18 cellular contexts compared by ENCODE assay signal in the genomic region with DNA sequence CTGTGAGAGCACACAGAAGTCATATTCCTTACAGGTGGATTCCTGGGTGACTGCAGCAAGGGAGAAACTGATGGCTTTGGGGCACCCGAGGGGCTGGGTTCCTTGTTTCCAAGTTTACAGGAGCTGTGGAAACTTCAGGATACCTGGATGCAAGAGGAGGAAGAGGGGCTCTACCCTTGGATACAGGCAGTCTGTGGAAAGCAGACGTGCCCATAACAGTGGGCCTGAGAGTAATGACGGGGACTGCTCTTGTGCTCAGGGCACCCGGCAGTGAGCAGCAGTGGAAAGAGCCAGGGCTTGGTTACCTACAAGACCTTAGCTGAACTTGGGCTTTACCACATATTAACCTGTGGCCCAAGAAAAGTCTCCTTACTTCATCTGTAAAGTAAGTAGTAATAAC.
DNase-seq lines count a peak whose midpoint lies in the region; ATAC-seq and TF ChIP-seq lines count a peak whose summit lies in the region.
"Had no signal": no experiment of that assay in that cellular context is flagged by ENCODE, and none has a peak within 500 bp of the region (broad histone marks: within the 10 kb centered on the region; RNA-seq: fewer than 3 reads in every experiment).

No MANE protein-coding gene starts in this region.

- H3K9me3 ChIP-seq in CD8-positive, alpha-beta T cell (ENCODE audit: low read length), result no peaks in the 10 kb centered on the region
- no peaks in the 10 kb centered on the region for H3K9me3 ChIP-seq in naive thymus-derived CD4-positive, alpha-beta T cell (ENCODE audit: control insufficient read depth in 2 of 3, low read length in 3 of 3)

- H3K4me3 ChIP-seq in CD8-positive, alpha-beta T cell (ENCODE audit: low read depth, low read length), result no peak overlapping the region
- no peak overlapping the region for H3K4me3 ChIP-seq in naive thymus-derived CD4-positive, alpha-beta T cell (ENCODE audit: low read length)
- H3K4me3 ChIP-seq: GM23248 had no signal

- CTCF ChIA-PET in activated CD8-positive, alpha-beta T cell treated with anti-CD3 and anti-CD28 coated beads for 36 hours (lab: Charles Lee), result interaction anchor here (0.7 to 4.5 kb wide), 18 partner anchors 10 to 470 kb away, joined by 3 to 45 read pairs (median 3); a partner anchor contains a TSS
- CTCF ChIA-PET in activated CD8-positive, alpha-beta T cell treated with anti-CD3 and anti-CD28 coated beads, Interleukin-2, amount 10 ng/mL, durations not matched to agents 7 days and 5 days (lab: Charles Lee), result interaction anchor here (1.0 to 4.2 kb wide), 12 partner anchors 10 to 355 kb away, joined by 3 to 31 read pairs (median 4); a partner anchor contains a TSS
- CTCF ChIA-PET in CD8-positive, alpha-beta T cell (lab: Charles Lee), result interaction anchor here (0.7 to 7.2 kb wide), 13 partner anchors 9 to 710 kb away, joined by 3 to 66 read pairs (median 6); a partner anchor contains a TSS
- CTCF ChIA-PET in naive thymus-derived CD4-positive, alpha-beta T cell (lab: Charles Lee), result interaction anchor here (0.5 to 4.3 kb wide), 23 partner anchors 8 to 352 kb away, joined by 3 to 45 read pairs (median 6); a partner anchor contains a TSS

- no peak for ATAC-seq in activated CD8-positive, alpha-beta T cell treated with anti-CD3 and anti-CD28 coated beads for 36 hours
- ATAC-seq in activated CD8-positive, alpha-beta T cell treated with anti-CD3 and anti-CD28 coated beads, Interleukin-2, amount 10 ng/mL, durations not matched to agents 7 days and 5 days, result no peak
- no peak for ATAC-seq in CD8-positive, alpha-beta T cell
- no peak for ATAC-seq in naive thymus-derived CD4-positive, alpha-beta T cell
- ATAC-seq in HG02973 (IDR thresholded peaks at IDR 0.05; ENCODE audit: unreplicated experiment), result no peak

- intact Hi-C loops in activated CD8-positive, alpha-beta T cell treated with anti-CD3 and anti-CD28 coated beads for 36 hours (cut with micrococcal nuclease), result loop anchor here (2.0 to 5.0 kb wide), 2 partner anchors 129 to 207 kb away; no protein-coding TSS in a partner anchor
- intact Hi-C loops in CD8-positive, alpha-beta T cell (cut with DNase I, micrococcal nuclease), result loop anchor here (1.0 to 5.0 kb wide), 6 partner anchors 112 to 293 kb away; a partner anchor contains a TSS
- intact Hi-C loops in naive thymus-derived CD4-positive, alpha-beta T cell (cut with micrococcal nuclease), result loop anchor here (1.0 to 10.0 kb wide), 11 partner anchors 9 to 293 kb away; a partner anchor contains a TSS

- H3K4me3 Mint-ChIP-seq in activated CD8-positive, alpha-beta T cell treated with anti-CD3 and anti-CD28 coated beads for 36 hours, result no peak overlapping the region
- H3K4me3 Mint-ChIP-seq in activated CD8-positive, alpha-beta T cell treated with anti-CD3 and anti-CD28 coated beads, Interleukin-2, amount 10 ng/mL, durations not matched to agents 7 days and 5 days, result no peak overlapping the region
- H3K4me3 Mint-ChIP-seq in CD8-positive, alpha-beta T cell, result no peak overlapping the region
- peak overlapping the region; percentile 48 for H3K4me3 Mint-ChIP-seq in activated naive CD8-positive, alpha-beta T cell
- H3K4me3 Mint-ChIP-seq in naive thymus-derived CD4-positive, alpha-beta T cell, result peak overlapping the region in 7 of 10 donors; percentile 12 to 73 (median 46)

- H3K27ac ChIP-seq in CD8-positive, alpha-beta T cell (ENCODE audit: low read depth, low read length), result no peak overlapping the region
- peak overlapping the region; percentile 63 for H3K27ac ChIP-seq in naive thymus-derived CD4-positive, alpha-beta T cell (ENCODE audit: low read depth, low read length)
- H3K27ac ChIP-seq: GM23248, HL-60, RWPE1 had no signal

- no peak for TF ChIP-seq CTCF in activated CD8-positive, alpha-beta T cell treated with anti-CD3 and anti-CD28 coated beads for 36 hours (IDR thresholded peaks at IDR 0.05)
- peak; percentile 2 for TF ChIP-seq CTCF in CD8-positive, alpha-beta T cell (IDR thresholded peaks at IDR 0.05)

- no peaks in the 10 kb centered on the region for H3K9me3 Mint-ChIP-seq in activated CD8-positive, alpha-beta T cell treated with anti-CD3 and anti-CD28 coated beads for 36 hours
- no peaks in the 10 kb centered on the region for H3K9me3 Mint-ChIP-seq in activated CD8-positive, alpha-beta T cell treated with anti-CD3 and anti-CD28 coated beads, Interleukin-2, amount 10 ng/mL, durations not matched to agents 7 days and 5 days (ENCODE audit: insufficient read depth)
- peaks cover 6% of the 10 kb centered on the region for H3K9me3 Mint-ChIP-seq in CD8-positive, alpha-beta T cell
- no peaks in the 10 kb centered on the region for H3K9me3 Mint-ChIP-seq in activated naive CD8-positive, alpha-beta T cell (ENCODE audit: low read depth)
- peaks cover 0 to 10% (median 5%) of the 10 kb centered on the region in 11 donors for H3K9me3 Mint-ChIP-seq in naive thymus-derived CD4-positive, alpha-beta T cell

- peaks cover 34% of the 10 kb centered on the region for H3K4me1 Mint-ChIP-seq in activated CD8-positive, alpha-beta T cell treated with anti-CD3 and anti-CD28 coated beads for 36 hours (ENCODE audit: low read depth)
- H3K4me1 Mint-ChIP-seq in activated CD8-positive, alpha-beta T cell treated with anti-CD3 and anti-CD28 coated beads, Interleukin-2, amount 10 ng/mL, durations not matched to agents 7 days and 5 days (ENCODE audit: low read depth), result peaks cover 22% of the 10 kb centered on the region
- H3K4me1 Mint-ChIP-seq in CD8-positive, alpha-beta T cell (ENCODE audit: low read depth), result peaks cover 37% of the 10 kb centered on the region
- H3K4me1 Mint-ChIP-seq in activated naive CD8-positive, alpha-beta T cell (ENCODE audit: low read depth), result peaks cover 34% of the 10 kb centered on the region
- peaks cover 11 to 50% (median 37%) of the 10 kb centered on the region in 7 donors for H3K4me1 Mint-ChIP-seq in naive thymus-derived CD4-positive, alpha-beta T cell

- H3K27ac Mint-ChIP-seq in activated CD8-positive, alpha-beta T cell treated with anti-CD3 and anti-CD28 coated beads for 36 hours, result peak overlapping the region; percentile 43
- no peak overlapping the region for H3K27ac Mint-ChIP-seq in activated CD8-positive, alpha-beta T cell treated with anti-CD3 and anti-CD28 coated beads, Interleukin-2, amount 10 ng/mL, durations not matched to agents 7 days and 5 days
- peak overlapping the region; percentile 77 for H3K27ac Mint-ChIP-seq in CD8-positive, alpha-beta T cell
- H3K27ac Mint-ChIP-seq in activated naive CD8-positive, alpha-beta T cell, result peak overlapping the region; percentile 85
- peak overlapping the region in 8 of 9 donors; percentile 29 to 92 (median 87) for H3K27ac Mint-ChIP-seq in naive thymus-derived CD4-positive, alpha-beta T cell

- H3K4me1 ChIP-seq in CD8-positive, alpha-beta T cell (ENCODE audit: insufficient read depth, low read length), result peaks cover 29% of the 10 kb centered on the region
- H3K4me1 ChIP-seq in naive thymus-derived CD4-positive, alpha-beta T cell (ENCODE audit: control insufficient read depth in 2 of 2, insufficient read depth in 2 of 2, low read length in 2 of 2), result peaks cover 0 to 29% of the 10 kb centered on the region in 2 donors

- H3K27me3 Mint-ChIP-seq in activated CD8-positive, alpha-beta T cell treated with anti-CD3 and anti-CD28 coated beads for 36 hours, result peaks cover 9% of the 10 kb centered on the region
- peaks cover 17% of the 10 kb centered on the region for H3K27me3 Mint-ChIP-seq in activated CD8-positive, alpha-beta T cell treated with anti-CD3 and anti-CD28 coated beads, Interleukin-2, amount 10 ng/mL, durations not matched to agents 7 days and 5 days (ENCODE audit: low read depth)
- H3K27me3 Mint-ChIP-seq in CD8-positive, alpha-beta T cell (ENCODE audit: low read depth), result peaks cover 14% of the 10 kb centered on the region
- H3K27me3 Mint-ChIP-seq in activated naive CD8-positive, alpha-beta T cell, result peaks cover 3% of the 10 kb centered on the region
- peaks cover 0 to 32% (median 22%) of the 10 kb centered on the region in 5 donors for H3K27me3 Mint-ChIP-seq in naive thymus-derived CD4-positive, alpha-beta T cell

- POLR2A ChIA-PET in activated CD8-positive, alpha-beta T cell treated with anti-CD3 and anti-CD28 coated beads for 36 hours (lab: Charles Lee), result no interaction called here
- POLR2A ChIA-PET in activated CD8-positive, alpha-beta T cell treated with anti-CD3 and anti-CD28 coated beads, Interleukin-2, amount 10 ng/mL, durations not matched to agents 7 days and 5 days (lab: Charles Lee), result no interaction called here
- POLR2A ChIA-PET in CD8-positive, alpha-beta T cell (lab: Charles Lee), result interaction anchor here (0.7 to 0.8 kb wide), 4 partner anchors 17 to 1484 kb away, joined by 3 to 4 read pairs (median 3); no protein-coding TSS in a partner anchor
- POLR2A ChIA-PET in naive thymus-derived CD4-positive, alpha-beta T cell (lab: Charles Lee), result interaction anchor here (0.7 to 2.6 kb wide), 7 partner anchors 12 to 354 kb away, joined by 3 to 8 read pairs (median 4); a partner anchor contains a TSS

- no peak for DNase-seq in activated CD8-positive, alpha-beta T cell treated with anti-CD3 and anti-CD28 coated beads for 36 hours
- no peak for DNase-seq in activated CD8-positive, alpha-beta T cell treated with anti-CD3 and anti-CD28 coated beads, Interleukin-2, amount 10 ng/mL, durations not matched to agents 7 days and 5 days
- no peak for DNase-seq in CD8-positive, alpha-beta T cell
- peak in 1 of 9 donors; percentile 4 for DNase-seq in naive thymus-derived CD4-positive, alpha-beta T cell
- DNase-seq in GM19238 (ENCODE audit: insufficient read length, low spot score), result no peak
- DNase-seq in CD1c-positive myeloid dendritic cell (ENCODE audit: extremely low spot score), result no peak
- DNase-seq: GF-D8; NCI-H1436 treated with DMSO at 0.1 percent for 48 hours; NCI-H2029; NCI-H2227 treated with DMSO at 0.1 percent for 48 hours; NCI-H510A; NK-92 treated with Interleukin-12 subunit alpha and Interleukin-12 subunit beta, amount 100 ng/mL, for 24 hours; SHP77 treated with DMSO at 0.1 percent for 48 hours had no signal

- peaks cover 2% of the 10 kb centered on the region for H3K36me3 Mint-ChIP-seq in activated CD8-positive, alpha-beta T cell treated with anti-CD3 and anti-CD28 coated beads for 36 hours (ENCODE audit: low read depth)
- no peaks in the 10 kb centered on the region for H3K36me3 Mint-ChIP-seq in activated CD8-positive, alpha-beta T cell treated with anti-CD3 and anti-CD28 coated beads, Interleukin-2, amount 10 ng/mL, durations not matched to agents 7 days and 5 days (ENCODE audit: low read depth)
- H3K36me3 Mint-ChIP-seq in CD8-positive, alpha-beta T cell, result no peaks in the 10 kb centered on the region
- H3K36me3 Mint-ChIP-seq in activated naive CD8-positive, alpha-beta T cell, result no peaks in the 10 kb centered on the region
- peaks cover 0 to 9% (median 3%) of the 10 kb centered on the region in 5 donors for H3K36me3 Mint-ChIP-seq in naive thymus-derived CD4-positive, alpha-beta T cell

- no peaks in the 10 kb centered on the region for H3K36me3 ChIP-seq in CD8-positive, alpha-beta T cell (ENCODE audit: insufficient read depth, low read length)
- no peaks in the 10 kb centered on the region for H3K36me3 ChIP-seq in naive thymus-derived CD4-positive, alpha-beta T cell (ENCODE audit: control insufficient read depth in 2 of 3, insufficient read depth in 3 of 3, low read length in 3 of 3)

- no peaks in the 10 kb centered on the region for H3K27me3 ChIP-seq in CD8-positive, alpha-beta T cell (ENCODE audit: insufficient read depth, low read length)
- no peaks in the 10 kb centered on the region for H3K27me3 ChIP-seq in naive thymus-derived CD4-positive, alpha-beta T cell (ENCODE audit: control insufficient read depth in 2 of 2, insufficient read depth in 2 of 2, low read length in 2 of 2)

Comparison
In these comparisons a context has a peak if more than half of its experiments do, and no peak if none do; other contexts are left out.
1. H3K4me3 Mint-ChIP-seq: peak in activated naive CD8-positive, alpha-beta T cell (single experiment) and naive thymus-derived CD4-positive, alpha-beta T cell (7 of 10); none in activated CD8-positive, alpha-beta T cell treated with anti-CD3 and anti-CD28 coated beads for 36 hours (single experiment), activated CD8-positive, alpha-beta T cell treated with anti-CD3 and anti-CD28 coated beads, Interleukin-2, amount 10 ng/mL, durations not matched to agents 7 days and 5 days (single experiment) and CD8-positive, alpha-beta T cell (single experiment).
2. POLR2A ChIA-PET loops: an anchor here in CD8-positive, alpha-beta T cell (0.7 to 0.8 kb wide) and naive thymus-derived CD4-positive, alpha-beta T cell (0.7 to 2.6 kb wide); none called in activated CD8-positive, alpha-beta T cell treated with anti-CD3 and anti-CD28 coated beads for 36 hours and activated CD8-positive, alpha-beta T cell treated with anti-CD3 and anti-CD28 coated beads, Interleukin-2, amount 10 ng/mL, durations not matched to agents 7 days and 5 days.